ENCODE assay signal across 8 cellular contexts in the genomic region with DNA sequence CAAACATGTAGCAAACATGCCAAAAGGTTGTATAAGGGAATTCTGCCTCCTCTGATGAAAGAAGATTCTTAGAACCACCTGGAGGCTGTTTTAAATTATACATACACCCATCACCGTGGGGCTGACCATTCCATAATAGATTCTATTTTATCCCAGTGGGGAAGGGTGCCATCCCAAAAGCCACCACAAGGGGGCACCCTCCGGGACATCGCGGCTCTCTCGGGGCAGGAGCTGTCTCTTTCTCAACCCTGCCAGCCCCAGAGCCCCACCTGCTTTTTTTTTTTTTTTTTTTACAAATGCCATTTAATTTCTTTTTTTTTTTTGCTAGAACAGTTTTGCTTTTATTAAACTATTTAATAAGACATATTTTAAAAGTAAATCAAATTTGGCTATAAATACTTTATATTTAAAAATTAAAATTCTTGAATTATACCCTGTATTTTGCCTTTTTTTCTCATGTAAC. TPM values are rescaled to one million over a fixed set of nuclear protein-coding genes. Genes with fewer than 3 reads are reported as not detected.
DNase-seq lines count a peak whose midpoint lies in the region; ATAC-seq, FAIRE-seq and TF ChIP-seq lines count a peak whose summit lies in the region.

No MANE protein-coding gene starts in this region.

- no peaks in the 10 kb centered on the region for H3K4me1 ChIP-seq in RWPE2 (ENCODE audit: insufficient read depth, poor library complexity, severe bottlenecking)
- H3K4me1 ChIP-seq in vagina, result no peaks in the 10 kb centered on the region

- H3K4me3 ChIP-seq in RWPE2 (ENCODE audit: severe bottlenecking) (no peak overlapping the region), vagina (no peak overlapping the region)

- peak; percentile 93 for FAIRE-seq in frontal cortex (lab: Jason Lieb, UNC)

- H3K27me3 ChIP-seq in RWPE2 (ENCODE audit: insufficient read depth, poor library complexity, severe bottlenecking) (no peaks in the 10 kb centered on the region), vagina (no peaks in the 10 kb centered on the region)

- H3K36me3 ChIP-seq in RWPE2 (ENCODE audit: low read depth) (no peaks in the 10 kb centered on the region), vagina (no peaks in the 10 kb centered on the region)

- peak; percentile 96 for TF ChIP-seq CTCF in 22Rv1 (IDR thresholded peaks at IDR 0.05)
- TF ChIP-seq CTCF in GM13977 (IDR thresholded peaks at IDR 0.05; ENCODE audit: extremely low read depth, insufficient read depth, missing control alignments), result peak; percentile 83
- peak; percentile 98 for TF ChIP-seq CTCF in RWPE2 (IDR thresholded peaks at IDR 0.05; ENCODE audit: poor library complexity, severe bottlenecking)
- peak; percentile 71 to 93 (median 79) for TF ChIP-seq CTCF in vagina (IDR thresholded peaks at IDR 0.05)

- DNase-seq in GM13977 (ENCODE audit: low spot score) (peak; percentile 78), HuH-7.5 (ENCODE audit: low spot score) (peak; percentile 79), RWPE2 (ENCODE audit: low spot score) (no peak), frontal cortex (ENCODE audit: low spot score in 2 of 2) (peak; percentile 53 to 73), posterior vena cava (ENCODE audit: low spot score) (peak; percentile 92), vagina (ENCODE audit: extremely low spot score in 2 of 2) (peak in 1 of 2 donors; percentile 71)
- DNase-seq in activated effector memory CD4-positive, alpha-beta T cell treated with Interleukin-2 at 50 U/mL for 16 hours, result peak; percentile 64

- H3K27ac ChIP-seq in 22Rv1 (no peak overlapping the region), RWPE2 (ENCODE audit: poor library complexity, severe bottlenecking) (no peak overlapping the region), vagina (no peak overlapping the region)

- TF ChIP-seq POLR2A in vagina (IDR thresholded peaks at IDR 0.05), result no peak

- intact Hi-C loops in posterior vena cava (cut with DNase I), result loop anchor here in 1 of 2 donors (5.0 to 10.0 kb wide), 2 partner anchors 291 to 358 kb away; no protein-coding TSS in a partner anchor
- intact Hi-C loops in vagina (cut with DNase I), result loop anchor here (10.0 kb wide), 1 partner anchor 298 kb away; no protein-coding TSS in a partner anchor

- in situ Hi-C loops in GM13977 (cut with MboI; ENCODE audit: low pct_unique_long_range_greater_than_20kb, low sequenced_read_pairs, unreplicated experiment), result no loop called here

- peak; percentile 84 for ATAC-seq in RWPE2 (ENCODE audit: low read depth)

- H3K9me3 ChIP-seq in RWPE2 (ENCODE audit: severe bottlenecking) (no peaks in the 10 kb centered on the region), vagina (no peaks in the 10 kb centered on the region)

RNA-seq across cellular contexts. Expression of a gene that starts 8.6 kb away (rescaled TPM):
- total RNA-seq in frontal cortex (15.9 TPM), posterior vena cava (10 to 100 TPM in 1 of 2 donors, 1 to 10 TPM in 1; 7.4 to 17.2 TPM), vagina (23.6 TPM)
